11 cellular contexts compared by ENCODE assay signal in the genomic region with DNA sequence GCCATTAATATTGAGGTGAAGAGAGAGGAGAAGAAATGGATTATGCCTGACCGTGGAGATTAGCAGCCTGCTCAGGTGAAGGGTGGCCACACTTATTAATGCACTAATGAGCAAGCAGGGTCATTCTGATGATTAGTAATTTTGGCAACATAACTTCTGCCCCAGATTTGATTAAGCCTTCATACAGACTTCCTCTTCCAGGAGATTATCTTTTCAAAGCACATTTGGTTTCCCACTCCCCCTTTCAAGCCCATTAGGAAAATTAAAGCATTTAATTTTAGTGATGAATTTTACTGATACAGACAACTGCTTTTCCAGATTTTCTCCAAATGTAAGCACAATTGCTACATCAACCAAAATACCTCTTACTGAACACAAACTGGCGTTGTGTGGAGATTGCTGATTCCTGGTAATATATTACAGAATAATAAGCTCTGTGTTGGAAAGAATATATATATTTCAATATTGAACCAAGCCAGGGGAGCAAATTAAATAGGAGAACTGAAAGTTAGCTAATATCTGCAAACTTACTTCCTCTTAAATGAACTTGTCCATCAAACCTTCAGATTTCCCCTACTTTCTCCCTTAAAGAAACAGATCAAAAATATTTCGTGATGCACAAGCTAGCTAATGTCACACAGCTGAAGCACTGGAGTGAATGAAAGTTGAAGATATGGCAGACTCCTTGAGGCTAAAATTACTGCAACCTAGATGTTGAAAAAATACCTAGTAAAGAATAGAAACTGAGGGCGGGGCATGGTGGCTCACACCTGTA.
A peak's percentile ranks its signal among the peaks of the same experiment; 100 is the strongest.
DNase-seq lines count a peak whose midpoint lies in the region; ATAC-seq and TF ChIP-seq lines count a peak whose summit lies in the region.
"Had no signal": no experiment of that assay in that cellular context is flagged by ENCODE, and none has a peak within 500 bp of the region (broad histone marks: within the 10 kb centered on the region; RNA-seq: fewer than 3 reads in every experiment).

No MANE protein-coding gene starts in this region.

- H3K4me1 ChIP-seq in foreskin keratinocyte: no peaks in the 10 kb centered on the region

- H3K27me3 Mint-ChIP-seq in CD4-positive, alpha-beta T cell: no peaks in the 10 kb centered on the region
- H3K27me3 Mint-ChIP-seq in effector memory CD8-positive, alpha-beta T cell: no peaks in the 10 kb centered on the region

- POLR2A ChIA-PET in GM10248 (lab: Yijun Ruan, JAX): interaction anchor here (1.6 to 1.8 kb wide), 4 partner anchors 9 to 29 kb away, joined by 5 to 16 read pairs (median 6); no protein-coding TSS in a partner anchor
- POLR2A ChIA-PET in CD4-positive, alpha-beta T cell (lab: Charles Lee): interaction anchor here (1.3 kb wide), 1 partner anchor 11 kb away, joined by 3 read pairs; no protein-coding TSS in a partner anchor

- H3K9me3 Mint-ChIP-seq in CD4-positive, alpha-beta T cell: no peaks in the 10 kb centered on the region
- H3K9me3 Mint-ChIP-seq in effector memory CD8-positive, alpha-beta T cell: no peaks in the 10 kb centered on the region

- CTCF ChIA-PET in GM10248 (lab: Yijun Ruan, JAX): interaction anchor here (1.2 to 5.1 kb wide), 7 partner anchors 8 to 28 kb away, joined by 4 to 29 read pairs (median 5); no protein-coding TSS in a partner anchor
- CTCF ChIA-PET in CD4-positive, alpha-beta T cell (lab: Charles Lee): interaction anchor here (0.7 kb wide), 1 partner anchor 49 kb away, joined by 3 read pairs; no protein-coding TSS in a partner anchor

- peaks cover 33% of the 10 kb centered on the region for H3K36me3 Mint-ChIP-seq in CD4-positive, alpha-beta T cell (ENCODE audit: low read depth)
- no peaks in the 10 kb centered on the region for H3K36me3 Mint-ChIP-seq in effector memory CD8-positive, alpha-beta T cell (ENCODE audit: insufficient read depth)

- no peak overlapping the region for H3K27ac Mint-ChIP-seq in CD4-positive, alpha-beta T cell
- H3K27ac Mint-ChIP-seq in effector memory CD8-positive, alpha-beta T cell: no peak overlapping the region

- intact Hi-C loops in CD4-positive, alpha-beta T cell (cut with DNase I, micrococcal nuclease): no loop called here

- no peaks in the 10 kb centered on the region for H3K27me3 ChIP-seq in CD4-positive, alpha-beta T cell (ENCODE audit: control insufficient read depth, insufficient read depth, low read length)
- H3K27me3 ChIP-seq in foreskin keratinocyte: no peaks in the 10 kb centered on the region
- H3K27me3 ChIP-seq: transverse colon had no signal

- no peaks in the 10 kb centered on the region for H3K9me3 ChIP-seq in CD4-positive, alpha-beta T cell (ENCODE audit: control insufficient read depth, low read length)
- H3K9me3 ChIP-seq: transverse colon had no signal

- H3K27ac ChIP-seq in CD4-positive, alpha-beta T cell (ENCODE audit: low read depth, low read length): no peak overlapping the region
- no peak overlapping the region for H3K27ac ChIP-seq in foreskin keratinocyte
- H3K27ac ChIP-seq: transverse colon had no signal

- H3K4me1 Mint-ChIP-seq in CD4-positive, alpha-beta T cell (ENCODE audit: low read depth): peaks cover 43% of the 10 kb centered on the region
- peaks cover 11 to 16% of the 10 kb centered on the region in 2 donors for H3K4me1 Mint-ChIP-seq in effector memory CD8-positive, alpha-beta T cell (ENCODE audit: low read depth in 2 of 2)

- DNase-seq in GM10248 (ENCODE audit: extremely low spot score) (peak; percentile 57), NOMO-1 (lab: John Stamatoyannopoulos, UW; ENCODE audit: unreplicated experiment in 2 of 2) (peak; percentile 48 to 81), germinal center (ENCODE audit: low spot score) (peak; percentile 47), foreskin keratinocyte (no peak)
- DNase-seq in CD4-positive, alpha-beta T cell: no peak
- DNase-seq in effector memory CD8-positive, alpha-beta T cell: no peak
- DNase-seq: hypothalamus, mesenchymal stem cell, transverse colon had no signal

- peak; percentile 29 for ATAC-seq in GM21360 (IDR thresholded peaks at IDR 0.05; ENCODE audit: unreplicated experiment)
- no peak for ATAC-seq in CD4-positive, alpha-beta T cell (ENCODE audit: poor library complexity)
- no peak for ATAC-seq in foreskin keratinocyte
- ATAC-seq in HG03045 (IDR thresholded peaks at IDR 0.05; ENCODE audit: unreplicated experiment): no peak
- no peak for ATAC-seq in effector memory CD8-positive, alpha-beta T cell (replicated peaks)

- TF ChIP-seq CTCF in GM10248 (IDR thresholded peaks at IDR 0.05; ENCODE audit: control extremely low read depth, extremely low read depth, low read depth, missing control alignments) (no peak), foreskin keratinocyte (conservative IDR thresholded peaks at IDR 0.05) (no peak)
- TF ChIP-seq CTCF in CD4-positive, alpha-beta T cell (IDR thresholded peaks at IDR 0.05): no peak

- no peak overlapping the region for H3K4me3 Mint-ChIP-seq in CD4-positive, alpha-beta T cell
- no peak overlapping the region for H3K4me3 Mint-ChIP-seq in effector memory CD8-positive, alpha-beta T cell

Comparison
In these comparisons a context has a peak if more than half of its experiments do, and no peak if none do; other contexts are left out.
1. DNase-seq: peak in GM10248 (single experiment), NOMO-1 (2 of 2) and germinal center (single experiment); none in CD4-positive, alpha-beta T cell (0 of 10), foreskin keratinocyte (0 of 2) and effector memory CD8-positive, alpha-beta T cell (0 of 3).